Comparison of ENCODE assay signal across 31 cellular contexts in the genomic region with DNA sequence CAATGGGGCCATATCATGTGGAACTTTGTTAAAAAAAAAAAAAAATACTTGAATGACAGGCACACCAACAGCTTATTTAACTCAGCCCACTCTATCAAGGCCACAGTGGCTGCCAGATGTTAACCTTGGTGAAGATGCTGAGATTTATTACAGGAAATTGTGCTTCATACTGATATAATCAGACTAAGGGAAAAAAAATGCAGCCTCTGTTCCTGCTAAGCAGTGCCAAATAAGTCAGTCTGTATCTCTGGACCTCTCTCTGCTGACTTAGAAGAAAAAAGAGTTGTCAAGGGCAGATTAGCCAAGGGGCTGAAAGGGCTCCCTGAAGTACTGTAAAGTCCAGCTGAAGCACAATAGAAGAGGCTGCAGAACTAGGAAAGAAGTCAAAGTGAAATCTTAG.
A peak's percentile ranks its signal among the peaks of the same experiment; 100 is the strongest.
DNase-seq lines count a peak whose midpoint lies in the region; ATAC-seq and TF ChIP-seq lines count a peak whose summit lies in the region.
"Had no signal": no experiment of that assay in that cellular context is flagged by ENCODE, and none has a peak within 500 bp of the region (broad histone marks: within the 10 kb centered on the region; RNA-seq: fewer than 3 reads in every experiment).

No MANE protein-coding gene starts in this region.

- H3K4me2 ChIP-seq in hepatocyte, result no peak overlapping the region
- H3K4me2 ChIP-seq: A549 had no signal

- TF ChIP-seq CTCF in heart left ventricle (IDR thresholded peaks at IDR 0.05) (no peak), hepatocyte (IDR thresholded peaks at IDR 0.05; ENCODE audit: poor library complexity) (no peak), esophagus muscularis mucosa (IDR thresholded peaks at IDR 0.05) (no peak)

- H2AFZ ChIP-seq in hepatocyte, result no peak overlapping the region
- H2AFZ ChIP-seq: parathyroid adenoma had no signal

- no peaks in the 10 kb centered on the region for H3K9me2 ChIP-seq in hepatocyte (replicated peaks; ENCODE audit: insufficient read depth)

- H3K36me3 ChIP-seq in heart left ventricle, result no peaks in the 10 kb centered on the region
- H3K36me3 ChIP-seq in hepatocyte (replicated peaks; ENCODE audit: insufficient read depth, low read depth), result no peaks in the 10 kb centered on the region
- H3K36me3 ChIP-seq in esophagus muscularis mucosa, result no peaks in the 10 kb centered on the region
- H3K36me3 ChIP-seq: Peyer's patch had no signal

- H3K4me3 ChIP-seq in right cardiac atrium (ENCODE audit: low read length) (no peak overlapping the region), heart left ventricle (no peak overlapping the region), hepatocyte (no peak overlapping the region), esophagus muscularis mucosa (no peak overlapping the region)
- H3K4me3 ChIP-seq: A549, coronary artery, lung, Peyer's patch, testis had no signal

- intact Hi-C loops in right cardiac atrium (cut with DNase I), result no loop called here
- intact Hi-C loops in heart left ventricle (cut with DNase I), result no loop called here
- intact Hi-C loops in esophagus muscularis mucosa (cut with DNase I), result no loop called here

- DNase-seq in right cardiac atrium (no peak), heart left ventricle (no peak), SK-N-DZ (ENCODE audit: low spot score) (peak; percentile 35), hepatocyte (ENCODE audit: low spot score) (peak; percentile 29), NOMO-1 (lab: John Stamatoyannopoulos, UW; ENCODE audit: unreplicated experiment in 2 of 2) (no peak), esophagus muscularis mucosa (ENCODE audit: extremely low spot score) (no peak)
- no peak for DNase-seq in stimulated activated CD4-positive, alpha-beta T cell treated with anti-CD3 and anti-CD28 coated beads, Interleukin-15, amount 100 ng/mL, for 24 hours
- DNase-seq: activated CD4-positive, alpha-beta T cell treated with anti-CD3 and anti-CD28 coated beads, Interleukin-2, amount 10 ng/mL, durations not matched to agents 24 days and 14 days; activated effector memory CD4-positive, alpha-beta T cell treated with Interleukin-2 at 50 U/mL for 16 hours; activated T-cell treated with anti-CD3 and anti-CD28 coated beads, Interleukin-2, amount 50 U/mL, for 1 hour; AML-193; aorta; CD4-positive, alpha-beta T cell; foreskin fibroblast; head of caudate nucleus; Karpas-422; NCI-H1436; Peyer's patch; retina; SHP77 treated with DMSO at 0.1 percent for 48 hours; small intestine; stimulated activated CD4-positive, alpha-beta T cell treated with anti-CD3 and anti-CD28 coated beads, Interleukin-2, amount 100 ng/mL, for 24 hours; SW 1271; T-helper 9 cell; testis had no signal

- H3K9me3 ChIP-seq in right cardiac atrium (ENCODE audit: control insufficient read depth, low read length) (no peaks in the 10 kb centered on the region), heart left ventricle (no peaks in the 10 kb centered on the region), hepatocyte (ENCODE audit: low read depth) (no peaks in the 10 kb centered on the region), esophagus muscularis mucosa (no peaks in the 10 kb centered on the region)
- H3K9me3 ChIP-seq: A549, Peyer's patch, testis had no signal

- no peaks in the 10 kb centered on the region for H3K4me1 ChIP-seq in right cardiac atrium (ENCODE audit: control insufficient read depth, insufficient read depth, low read length)
- no peaks in the 10 kb centered on the region for H3K4me1 ChIP-seq in heart left ventricle
- H3K4me1 ChIP-seq in hepatocyte (ENCODE audit: insufficient read depth), result no peaks in the 10 kb centered on the region
- no peaks in the 10 kb centered on the region for H3K4me1 ChIP-seq in esophagus muscularis mucosa
- H3K4me1 ChIP-seq: A549, parathyroid adenoma, Peyer's patch, testis had no signal

- ATAC-seq in right cardiac atrium (peak; percentile 29 to 56), heart left ventricle (no peak), GM21528 (IDR thresholded peaks at IDR 0.05; ENCODE audit: low FRiP score, unreplicated experiment) (no peak)
- ATAC-seq: A549, WTC11 had no signal

- no peaks in the 10 kb centered on the region for H4K20me1 ChIP-seq in hepatocyte (ENCODE audit: insufficient read depth, poor library complexity, severe bottlenecking)

- no peak for TF ChIP-seq EP300 in esophagus muscularis mucosa (IDR thresholded peaks at IDR 0.05)

- H3K79me2 ChIP-seq in hepatocyte, result no peaks in the 10 kb centered on the region
- H3K79me2 ChIP-seq: parathyroid adenoma had no signal

- H3K27ac ChIP-seq in right cardiac atrium (ENCODE audit: low read length) (no peak overlapping the region), heart left ventricle (no peak overlapping the region), hepatocyte (no peak overlapping the region), esophagus muscularis mucosa (replicated peaks in 1 of 4) (no peak overlapping the region)
- H3K27ac ChIP-seq: A549, coronary artery, parathyroid adenoma, Peyer's patch, testis had no signal

- TF ChIP-seq POLR2A in heart left ventricle (IDR thresholded peaks at IDR 0.05), result no peak
- TF ChIP-seq POLR2A in esophagus muscularis mucosa (IDR thresholded peaks at IDR 0.05; ENCODE audit: low read depth), result no peak

- H3K27me3 ChIP-seq in right cardiac atrium (ENCODE audit: control insufficient read depth, insufficient read depth) (no peaks in the 10 kb centered on the region), heart left ventricle (peaks cover 0 to 4% (median 0%) of the 10 kb centered on the region in 9 donors), hepatocyte (no peaks in the 10 kb centered on the region), esophagus muscularis mucosa (no peaks in the 10 kb centered on the region)
- H3K27me3 ChIP-seq: Peyer's patch, testis had no signal

Comparison
In these comparisons a context has a peak if more than half of its experiments do, and no peak if none do; other contexts are left out.
1. ATAC-seq: peak in right cardiac atrium (2 of 2); none in heart left ventricle (0 of 4) and GM21528 (single experiment).
2. DNase-seq: peak in SK-N-DZ (single experiment) and hepatocyte (single experiment); none in right cardiac atrium (0 of 3), heart left ventricle (0 of 5), NOMO-1 (0 of 2), esophagus muscularis mucosa (single experiment) and stimulated activated CD4-positive, alpha-beta T cell treated with anti-CD3 and anti-CD28 coated beads, Interleukin-15, amount 100 ng/mL, for 24 hours (single experiment).